In the genomic region with DNA sequence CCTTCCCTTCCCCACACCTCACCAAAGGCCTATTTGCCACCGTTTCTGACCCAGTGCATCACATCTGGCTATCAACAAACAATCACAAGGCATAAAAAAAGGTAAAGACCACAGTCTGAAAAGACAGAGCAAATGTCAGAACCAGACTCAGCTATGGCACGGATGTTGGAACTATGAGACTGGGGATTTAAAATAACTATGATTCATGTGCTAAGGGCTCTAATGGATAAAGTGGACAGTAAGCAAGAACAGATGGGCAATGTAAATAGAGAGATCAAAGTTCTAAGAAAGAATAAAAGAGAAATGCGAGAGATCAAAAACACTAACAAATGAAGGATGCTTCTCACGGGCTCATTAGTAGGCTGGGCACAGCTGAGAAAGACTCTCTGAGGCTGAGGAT, we compare ENCODE assay signal across 26 cellular contexts.
"Had no signal": no experiment of that assay in that cellular context is flagged by ENCODE, and none has a peak within 500 bp of the region (broad histone marks: within the 10 kb centered on the region; RNA-seq: fewer than 3 reads in every experiment).

No MANE protein-coding gene starts in this region.

- H3K4me3 ChIP-seq: cardiac muscle cell, SJSA1 had no signal

- H3K4me3 Mint-ChIP-seq: activated CD4-positive, alpha-beta memory T cell treated with anti-CD3 and anti-CD28 coated beads, Interleukin-2, amount 10 ng/mL, durations not matched to agents 7 days and 5 days; activated CD4-positive, alpha-beta T cell treated with anti-CD3 and anti-CD28 coated beads, Interleukin-2, amount 10 ng/mL, durations not matched to agents 7 days and 5 days; activated naive CD4-positive, alpha-beta T cell treated with anti-CD3 and anti-CD28 coated beads for 36 hours; activated naive CD8-positive, alpha-beta T cell; activated T-helper 17 cell treated with anti-CD3 and anti-CD28 coated beads, Interleukin-2, amount 50 U/mL, for 72 hours had no signal

- H3K9me3 ChIP-seq: SJSA1 had no signal

- H3K27me3 Mint-ChIP-seq: activated T-helper 17 cell treated with anti-CD3 and anti-CD28 coated beads, Interleukin-2, amount 50 U/mL, for 72 hours had no signal

- H3K27ac ChIP-seq: brain microvascular endothelial cell, cardiac muscle cell, SJSA1, VCaP had no signal

- H3K36me3 ChIP-seq: brain microvascular endothelial cell, cardiac muscle cell, SJSA1 had no signal

- DNase-seq: activated CD4-positive, alpha-beta memory T cell treated with anti-CD3 and anti-CD28 coated beads, Interleukin-2, amount 10 ng/mL, durations not matched to agents 7 days and 5 days; activated CD4-positive, alpha-beta T cell treated with anti-CD3 and anti-CD28 coated beads, Interleukin-2, amount 10 ng/mL, durations not matched to agents 7 days and 5 days; activated CD4-positive, CD25-positive, alpha-beta regulatory T cell; activated gamma-delta T cell; activated naive CD4-positive, alpha-beta T cell treated with anti-CD3 and anti-CD28 coated beads for 36 hours; activated T-cell treated with anti-CD3 and anti-CD28 coated beads for 4 hours; activated T-cell treated with anti-CD3 and anti-CD28 coated beads, Interleukin-2, amount 50 U/mL, for 48 hours; brain microvascular endothelial cell; MM.1S; NCI-H1105 treated with DMSO at 0.1 percent for 48 hours; NCI-H146; NCI-H187 treated with DMSO at 0.1 percent for 48 hours; NCI-H2081 treated with DMSO at 0.1 percent for 48 hours; NCI-H446; NCI-H524; PC-3; SHP77; T-helper 2 cell; T1000 had no signal

- H3K27me3 ChIP-seq: brain microvascular endothelial cell, cardiac muscle cell had no signal

- ATAC-seq: activated T-helper 17 cell treated with anti-CD3 and anti-CD28 coated beads, Interleukin-2, amount 50 U/mL, for 72 hours; PC-3 had no signal

- FAIRE-seq: RCC 7860, TTC549 had no signal

- H3K27ac Mint-ChIP-seq: activated CD4-positive, alpha-beta memory T cell treated with anti-CD3 and anti-CD28 coated beads, Interleukin-2, amount 10 ng/mL, durations not matched to agents 7 days and 5 days; activated CD4-positive, alpha-beta T cell treated with anti-CD3 and anti-CD28 coated beads, Interleukin-2, amount 10 ng/mL, durations not matched to agents 7 days and 5 days; activated naive CD4-positive, alpha-beta T cell treated with anti-CD3 and anti-CD28 coated beads for 36 hours; activated naive CD8-positive, alpha-beta T cell; activated T-helper 17 cell treated with anti-CD3 and anti-CD28 coated beads, Interleukin-2, amount 50 U/mL, for 72 hours had no signal

- H3K4me1 Mint-ChIP-seq: activated CD4-positive, alpha-beta memory T cell treated with anti-CD3 and anti-CD28 coated beads, Interleukin-2, amount 10 ng/mL, durations not matched to agents 7 days and 5 days; activated CD4-positive, alpha-beta T cell treated with anti-CD3 and anti-CD28 coated beads, Interleukin-2, amount 10 ng/mL, durations not matched to agents 7 days and 5 days; activated T-helper 17 cell treated with anti-CD3 and anti-CD28 coated beads, Interleukin-2, amount 50 U/mL, for 72 hours had no signal

- H3K36me3 Mint-ChIP-seq: activated naive CD8-positive, alpha-beta T cell had no signal

- H3K4me1 ChIP-seq: SJSA1 had no signal
